Comparison of ENCODE assay signal across 2 cellular contexts in genomic region chr16:63789603-63790002, GRCh38.
TF ChIP-seq lines count a peak whose summit lies in the region.

No MANE protein-coding gene starts in this region.

TF ChIP-seq in GM23338, 12 proteins besides CTCF, POLR2A, EP300 and RAD21:
- TF ChIP-seq ZNF114 (CRISPR knock-in tag; IDR thresholded peaks at IDR 0.05) (no peak), STAT1 (IDR thresholded peaks at IDR 0.05; ENCODE audit: unreplicated experiment) (no peak), NANOG (IDR thresholded peaks at IDR 0.05; ENCODE audit: borderline replicate concordance) (no peak), POLR2AphosphoS5 (IDR thresholded peaks at IDR 0.05; ENCODE audit: low read depth) (no peak), EZH2 (IDR thresholded peaks at IDR 0.05; ENCODE audit: low read depth, unreplicated experiment) (no peak)
TF ChIP-seq in GM23338: peak in this region for 0.

TF ChIP-seq in endothelial cell of umbilical vein, 7 proteins besides CTCF, POLR2A, EP300 and RAD21:
- no peak for TF ChIP-seq MYC (IDR thresholded peaks at IDR 0.05; ENCODE audit: low read depth, low read length)
- TF ChIP-seq FOS (IDR thresholded peaks at IDR 0.05; ENCODE audit: borderline replicate concordance, insufficient read depth, low read length), result no peak
- TF ChIP-seq MAX (IDR thresholded peaks at IDR 0.05; ENCODE audit: insufficient read depth, insufficient read length), result no peak
- no peak for TF ChIP-seq POLR2AphosphoS5 (IDR thresholded peaks at IDR 0.05; ENCODE audit: insufficient read depth, low read depth, low read length)
- TF ChIP-seq JUN (IDR thresholded peaks at IDR 0.05; ENCODE audit: borderline replicate concordance, insufficient read depth, insufficient read length, low read depth), result no peak
- TF ChIP-seq GATA2 (IDR thresholded peaks at IDR 0.05; ENCODE audit: insufficient read depth, insufficient read length, low read depth, low read length), result no peak
- TF ChIP-seq EZH2 (IDR thresholded peaks at IDR 0.05; ENCODE audit: borderline replicate concordance, low read depth, low read length, severe bottlenecking), result no peak
